17 cellular contexts compared by ENCODE assay signal in genomic region chrX:119474615-119475388, GRCh38. TPM values are rescaled to one million over a fixed set of nuclear protein-coding genes. Genes with fewer than 3 reads are reported as not detected.
A peak's percentile ranks its signal among the peaks of the same experiment; 100 is the strongest.
DNase-seq lines count a peak whose midpoint lies in the region; ATAC-seq and TF ChIP-seq lines count a peak whose summit lies in the region.
"Had no signal": no experiment of that assay in that cellular context is flagged by ENCODE, and none has a peak within 500 bp of the region (broad histone marks: within the 10 kb centered on the region; RNA-seq: fewer than 3 reads in every experiment).

No MANE protein-coding gene starts in this region.

- peaks cover 7% of the 10 kb centered on the region for H3K79me2 ChIP-seq in PC-3 (ENCODE audit: low read length)

- H3K4me2 ChIP-seq in PC-3 (ENCODE audit: low read length), result peak overlapping the region; percentile 62
- H3K4me2 ChIP-seq: BLaER1 treated with 17β-estradiol and CSF1 and Interleukin-3, amounts not matched to agents 10 nM and 100 nM; GM23338 had no signal

- H3K9ac ChIP-seq in PC-3 (ENCODE audit: low read length) (no peak overlapping the region), endodermal cell (ENCODE audit: extremely low read depth, low read length, poor library complexity, severe bottlenecking) (no peak overlapping the region)
- H3K9ac ChIP-seq: BLaER1 treated with 17β-estradiol and CSF1 and Interleukin-3, amounts not matched to agents 10 nM and 100 nM had no signal

- peaks cover 55% of the 10 kb centered on the region for H3K9me3 Mint-ChIP-seq in endodermal cell
- H3K9me3 Mint-ChIP-seq: CD8-positive, alpha-beta T cell; GM23338; IgD-negative memory B cell had no signal

- H3K4me1 Mint-ChIP-seq in endodermal cell, result no peaks in the 10 kb centered on the region
- H3K4me1 Mint-ChIP-seq: GM23338 had no signal

- H3K27me3 Mint-ChIP-seq in endodermal cell (ENCODE audit: insufficient read depth), result no peaks in the 10 kb centered on the region
- H3K27me3 Mint-ChIP-seq: B cell had no signal

- intact Hi-C loops in PC-3 (cut with micrococcal nuclease) (no loop called here), gastrocnemius medialis (cut with DNase I; ENCODE audit: low total_unique reads) (no loop called here)

- peaks cover 12% of the 10 kb centered on the region for H4K20me1 ChIP-seq in PC-3 (ENCODE audit: low read length)

- H3K4me3 ChIP-seq in PC-3 (ENCODE audit: low read length) (peak overlapping the region; percentile 38; the same call in 1 of the 2 replicates), endodermal cell (ENCODE audit: low read length) (no peak overlapping the region), gastrocnemius medialis (no peak overlapping the region)
- H3K4me3 ChIP-seq: BLaER1 treated with 17β-estradiol and CSF1 and Interleukin-3, amounts not matched to agents 10 nM and 100 nM; GM12878; GM23338 had no signal

- H3K27ac Mint-ChIP-seq in endodermal cell, result no peak overlapping the region
- H3K27ac Mint-ChIP-seq: B cell; CD8-positive, alpha-beta T cell; GM23338 had no signal

- no peak overlapping the region for H3K4me3 Mint-ChIP-seq in endodermal cell
- H3K4me3 Mint-ChIP-seq: B cell; CD8-positive, alpha-beta T cell; GM23338; IgD-negative memory B cell had no signal

- TF ChIP-seq CTCF in PC-3 (conservative IDR thresholded peaks at IDR 0.05; ENCODE audit: low read depth, low read length) (no peak), endodermal cell (conservative IDR thresholded peaks at IDR 0.05) (no peak), gastrocnemius medialis (IDR thresholded peaks at IDR 0.05 in 4 of 5, conservative IDR thresholded peaks at IDR 0.05 in 1 of 5) (no peak)

- 85 to 89% methylated on average over 7 to 22 of the region's 23 CpGs for WGBS in endodermal cell (ENCODE audit: insufficient coverage in 1 of 2, insufficient read length in 1 of 2), 2 experiments

- H3K36me3 Mint-ChIP-seq in endodermal cell (ENCODE audit: low read depth), result peaks cover 15% of the 10 kb centered on the region
- H3K36me3 Mint-ChIP-seq: IgD-negative memory B cell had no signal

- peaks cover 18% of the 10 kb centered on the region for H3K36me3 ChIP-seq in PC-3 (ENCODE audit: low read depth, low read length)
- H3K36me3 ChIP-seq in endodermal cell (ENCODE audit: control insufficient read depth, insufficient read depth, low read length), result peaks cover 18% of the 10 kb centered on the region
- peaks cover 0 to 16% of the 10 kb centered on the region in 2 donors for H3K36me3 ChIP-seq in gastrocnemius medialis

- in situ Hi-C loops in gastrocnemius medialis (cut with MboI; ENCODE audit: low sequenced_read_pairs in 4 of 4), result no loop called here

- peaks cover 20% of the 10 kb centered on the region for H3K4me1 ChIP-seq in PC-3 (ENCODE audit: insufficient read depth, low read length)
- peaks cover 6% of the 10 kb centered on the region for H3K4me1 ChIP-seq in endodermal cell (ENCODE audit: control insufficient read depth, insufficient read depth, low read length)
- peaks cover 1 to 4% of the 10 kb centered on the region in 2 donors for H3K4me1 ChIP-seq in gastrocnemius medialis

- H3K27ac ChIP-seq in PC-3 (ENCODE audit: low read length), result no peak overlapping the region
- H3K27ac ChIP-seq in endodermal cell (ENCODE audit: low read depth, low read length), result no peak overlapping the region
- no peak overlapping the region for H3K27ac ChIP-seq in gastrocnemius medialis
- H3K27ac ChIP-seq: BLaER1 treated with 17β-estradiol and CSF1 and Interleukin-3, amounts not matched to agents 10 nM and 100 nM had no signal

- H3F3A ChIP-seq in PC-3 (ENCODE audit: low read length, unreplicated experiment), result no peaks in the 10 kb centered on the region

- no peak overlapping the region for H2AFZ ChIP-seq in PC-3 (ENCODE audit: low read length)
- H2AFZ ChIP-seq: GM23338 had no signal

- CTCF ChIA-PET in PC-3 (lab: Charles Lee), result interaction anchor here (0.5 to 0.8 kb wide), 3 partner anchors 21 to 200 kb away, joined by 3 to 17 read pairs (median 4); no protein-coding TSS in a partner anchor

- ATAC-seq in PC-3 (no peak), GM18519 (IDR thresholded peaks at IDR 0.05; ENCODE audit: low FRiP score, unreplicated experiment) (no peak), gastrocnemius medialis (no peak)
- ATAC-seq: CD8-positive, alpha-beta T cell; GM12878; GM23338; HepG2 had no signal

- H3K9me2 ChIP-seq in PC-3 (replicated peaks; ENCODE audit: low read length), result no peaks in the 10 kb centered on the region

- BruUV-seq in PC-3 (replicated peaks; lab: Mats Ljungman, UMichigan), result no TSS peak

- H3K9me3 ChIP-seq in PC-3 (ENCODE audit: low read length) (no peaks in the 10 kb centered on the region), endodermal cell (ENCODE audit: control insufficient read depth, low read length) (no peaks in the 10 kb centered on the region), gastrocnemius medialis (no peaks in the 10 kb centered on the region)

- H3K27me3 ChIP-seq in PC-3 (ENCODE audit: low read length), result no peaks in the 10 kb centered on the region
- no peaks in the 10 kb centered on the region for H3K27me3 ChIP-seq in endodermal cell (ENCODE audit: control insufficient read depth, insufficient read depth, low read length, poor library complexity, severe bottlenecking)
- no peaks in the 10 kb centered on the region for H3K27me3 ChIP-seq in gastrocnemius medialis
- H3K27me3 ChIP-seq: BLaER1 treated with 17β-estradiol and CSF1 and Interleukin-3, amounts not matched to agents 10 nM and 100 nM had no signal

- POLR2A ChIA-PET in PC-3 (lab: Charles Lee; ENCODE audit: unreplicated experiment), result no interaction called here

- TF ChIP-seq POLR2A in gastrocnemius medialis (IDR thresholded peaks at IDR 0.05), result no peak

- DNase-seq in NCI-H748 (lab: John Stamatoyannopoulos, UW; ENCODE audit: unreplicated experiment) (peak; percentile 41), NCI-H748 treated with DMSO at 0.1 percent for 48 hours (lab: John Stamatoyannopoulos, UW) (no peak), PC-3 (no peak), endodermal cell (peak; percentile 12), activated T-cell treated with anti-CD3 and anti-CD28 coated beads for 4 hours (no peak), gastrocnemius medialis (no peak)
- DNase-seq: 8988T; Calu3; CD8-positive, alpha-beta T cell; DMS79 treated with DMSO at 0.1 percent for 48 hours had no signal

RNA-seq across cellular contexts. Expression of gene SLC25A5, which starts 6.6 kb away (rescaled TPM):
- total RNA-seq in PC-3 (2014; rRNA removed) (410 and 544 TPM in 2 replicates), endodermal cell (100 to 1,000 TPM; 321 TPM), gastrocnemius medialis (10 to 100 TPM; 38.2 to 65.3 (median 52.2) TPM)
- 339 TPM for polyA plus RNA-seq in endodermal cell (2013, experiment 1 of 2)
- polyA plus RNA-seq in endodermal cell (2013, experiment 2 of 2), result 304 TPM

Comparison
In these comparisons a context has a peak if more than half of its experiments do, and no peak if none do; other contexts are left out.
1. DNase-seq: peak in NCI-H748 (single experiment) and endodermal cell (single experiment); none in NCI-H748 treated with DMSO at 0.1 percent for 48 hours (single experiment), PC-3 (single experiment), activated T-cell treated with anti-CD3 and anti-CD28 coated beads for 4 hours (single experiment) and gastrocnemius medialis (0 of 2).